In genomic region chr5:126577415-126577814, GRCh38 we compare ENCODE assay signal across 2 cellular contexts.
TF ChIP-seq lines count a peak whose summit lies in the region.

No MANE protein-coding gene starts in this region.

TF ChIP-seq in HepG2, 621 proteins besides CTCF, POLR2A, EP300 and RAD21 (continued from another document):
- TF ChIP-seq TEAD3 (CRISPR knock-in tag; optimal IDR thresholded peaks at IDR 0.05; ENCODE audit: borderline replicate concordance) (no peak), MATR3 (CRISPR knock-in tag; IDR thresholded peaks at IDR 0.05) (no peak), ZNF549 (CRISPR knock-in tag; IDR thresholded peaks at IDR 0.05) (no peak), RARG (CRISPR knock-in tag; IDR thresholded peaks at IDR 0.05; ENCODE audit: low read depth) (no peak), LBX2 (CRISPR knock-in tag; IDR thresholded peaks at IDR 0.05; ENCODE audit: borderline replicate concordance) (no peak), PHF5A (CRISPR knock-in tag; IDR thresholded peaks at IDR 0.05; ENCODE audit: low read depth, unreplicated experiment) (no peak), MXD1 (CRISPR knock-in tag; IDR thresholded peaks at IDR 0.05) (no peak), CCAR2 (optimal IDR thresholded peaks at IDR 0.05; ENCODE audit: low read depth, low read length) (no peak), TARDBP (CRISPR knock-in tag; IDR thresholded peaks at IDR 0.05) (no peak), ARID3A (IDR thresholded peaks at IDR 0.05; ENCODE audit: low read depth, low read length) (no peak), BRCA1 (CRISPR knock-in tag; IDR thresholded peaks at IDR 0.05) (no peak), MAZ (IDR thresholded peaks at IDR 0.05; ENCODE audit: borderline replicate concordance, low read depth, low read length) (no peak), MAZ (CRISPR knock-in tag; IDR thresholded peaks at IDR 0.05; ENCODE audit: low read depth) (no peak), ZNF34 (CRISPR knock-in tag; IDR thresholded peaks at IDR 0.05; ENCODE audit: borderline replicate concordance) (no peak), ZNF746 (CRISPR knock-in tag; IDR thresholded peaks at IDR 0.05) (no peak), ZSCAN5A (CRISPR knock-in tag; IDR thresholded peaks at IDR 0.05; ENCODE audit: borderline replicate concordance) (no peak), REXO4 (CRISPR knock-in tag; IDR thresholded peaks at IDR 0.05; ENCODE audit: borderline replicate concordance) (no peak), ZNF280B (CRISPR knock-in tag; IDR thresholded peaks at IDR 0.05; ENCODE audit: borderline replicate concordance) (no peak)

TF ChIP-seq in HEK293T, 16 proteins besides CTCF, POLR2A, EP300 and RAD21 (continued from another document):
- TF ChIP-seq PKNOX1 (IDR thresholded peaks at IDR 0.05), result no peak
